ENCODE assay signal across 26 cellular contexts in genomic region chr4:75980576-75980975, GRCh38. TPM values are rescaled to one million over a fixed set of nuclear protein-coding genes. Genes with fewer than 3 reads are reported as not detected.
"Had no signal": no experiment of that assay in that cellular context is flagged by ENCODE, and none has a peak within 500 bp of the region (broad histone marks: within the 10 kb centered on the region; RNA-seq: fewer than 3 reads in every experiment).

No MANE protein-coding gene starts in this region.

- H3K4me3 Mint-ChIP-seq: activated naive CD8-positive, alpha-beta T cell treated with anti-CD3 and anti-CD28 coated beads, Interleukin-2, amount 10 ng/mL, durations not matched to agents 7 days and 5 days; IgD-negative memory B cell; T-cell had no signal

- H3K27me3 ChIP-seq: adrenal gland had no signal

- H3K9me3 ChIP-seq: adrenal gland had no signal

- H3K9me3 Mint-ChIP-seq: IgD-negative memory B cell, T-cell had no signal

- H3K27ac Mint-ChIP-seq: activated naive CD8-positive, alpha-beta T cell treated with anti-CD3 and anti-CD28 coated beads, Interleukin-2, amount 10 ng/mL, durations not matched to agents 7 days and 5 days had no signal

- DNase-seq: activated CD4-positive, CD25-positive, alpha-beta regulatory T cell; activated naive CD4-positive, alpha-beta T cell treated with anti-CD3 and anti-CD28 coated beads, Interleukin-2, amount 50 U/mL, for 16 hours; activated naive CD8-positive, alpha-beta T cell treated with anti-CD3 and anti-CD28 coated beads, Interleukin-2, amount 10 ng/mL, durations not matched to agents 7 days and 5 days; activated T-cell treated with anti-CD3 and anti-CD28 coated beads for 4 hours; adrenal gland; anterior cingulate cortex; central memory CD4-positive, alpha-beta T cell; KG1; NCI-H1092; NCI-H1417; NCI-H1930; NCI-H2171 treated with DMSO at 0.1 percent for 48 hours; NCI-H226; NCI-H526; NCI-H774; OCI-M1; RPMI8226; T-cell had no signal

- H3K4me3 ChIP-seq: adrenal gland, SK-N-MC had no signal

- H3K27ac ChIP-seq: adrenal gland, SK-N-MC, VCaP had no signal

- H3K27me3 Mint-ChIP-seq: activated naive CD8-positive, alpha-beta T cell treated with anti-CD3 and anti-CD28 coated beads, Interleukin-2, amount 10 ng/mL, durations not matched to agents 7 days and 5 days; IgD-negative memory B cell; T-cell had no signal

- H3K4me1 ChIP-seq: adrenal gland had no signal

- ATAC-seq: Panc1, Right ventricle myocardium inferior, T-cell had no signal

RNA-seq across cellular contexts. Expression of gene CXCL9, which starts 26.7 kb away (rescaled TPM):
- total RNA-seq: LHCN-M2, M059J, NCI-H460, T-cell had no signal
- polyA plus RNA-seq: IgD-negative memory B cell had no signal

RNA-seq across cellular contexts. Expression of gene CXCL10, which starts 42.7 kb away (rescaled TPM):
- total RNA-seq: LHCN-M2, NCI-H460, Right ventricle myocardium inferior, T-cell had no signal

RNA-seq across cellular contexts. Expression of gene CXCL11, which starts 55.3 kb away (rescaled TPM):
- total RNA-seq: activated naive CD8-positive, alpha-beta T cell treated with anti-CD3 and anti-CD28 coated beads, Interleukin-2, amount 10 ng/mL, durations not matched to agents 7 days and 5 days; NCI-H460; Right ventricle myocardium inferior; T-cell had no signal
- polyA plus RNA-seq: IgD-negative memory B cell had no signal
